ENCODE assay signal across 8 cellular contexts in genomic region chr6:34424200-34425131, GRCh38. TPM values are rescaled to one million over a fixed set of nuclear protein-coding genes. Genes with fewer than 3 reads are reported as not detected.
DNase-seq lines count a peak whose midpoint lies in the region; ATAC-seq and TF ChIP-seq lines count a peak whose summit lies in the region.

No MANE protein-coding gene starts in this region.

- H3K36me3 ChIP-seq in HAP-1 (replicated peaks) (peaks cover 61% of the 10 kb centered on the region), gastroesophageal sphincter (peaks cover 0 to 54% of the 10 kb centered on the region in 2 donors), skeletal muscle satellite cell (ENCODE audit: insufficient read depth, low read length) (peaks cover 52% of the 10 kb centered on the region)

- H3K9me3 ChIP-seq in HAP-1 (no peaks in the 10 kb centered on the region; the same call in 1 of the 2 replicates), gastroesophageal sphincter (no peaks in the 10 kb centered on the region), skeletal muscle satellite cell (replicated peaks; ENCODE audit: low read length) (no peaks in the 10 kb centered on the region)

- peak overlapping the region; percentile 94 for H3K4me3 ChIP-seq in HAP-1
- peak overlapping the region in 1 of 2 donors; percentile 80 for H3K4me3 ChIP-seq in gastroesophageal sphincter
- peak overlapping the region; percentile 100 for H3K4me3 ChIP-seq in skeletal muscle satellite cell (ENCODE audit: low read length)

- DNase-seq in HAP-1 (ENCODE audit: low spot score in 2 of 2) (peak; percentile 72 to 87), WTC11 (ENCODE audit: low spot score) (no peak), H4 (ENCODE audit: low spot score) (no peak), GM03348 (ENCODE audit: low spot score) (no peak), C1 segment of cervical spinal cord (lab: John Stamatoyannopoulos, UW) (no peak)

- no peaks in the 10 kb centered on the region for H3K27me3 ChIP-seq in HAP-1 (ENCODE audit: low read depth)
- H3K27me3 ChIP-seq in gastroesophageal sphincter, result no peaks in the 10 kb centered on the region
- H3K27me3 ChIP-seq in skeletal muscle satellite cell (ENCODE audit: control insufficient read depth, insufficient read depth, low read length), result no peaks in the 10 kb centered on the region

- peaks cover 61% of the 10 kb centered on the region for H3K36me3 Mint-ChIP-seq in WTC11

- TF ChIP-seq CTCF in WTC11 (IDR thresholded peaks at IDR 0.05), result no peak
- TF ChIP-seq CTCF in gastroesophageal sphincter (IDR thresholded peaks at IDR 0.05), result no peak

- CTCF ChIA-PET in WTC11 (lab: Charles Lee), result interaction anchor here (1.1 kb wide), 1 partner anchor 36 kb away, joined by 5 read pairs; no protein-coding TSS in a partner anchor

- peak overlapping the region; percentile 97 for H3K4me3 Mint-ChIP-seq in WTC11

- no peaks in the 10 kb centered on the region for H3K27me3 Mint-ChIP-seq in WTC11 (ENCODE audit: low read depth)

- H3K4me1 ChIP-seq in HAP-1, result peaks cover 19% of the 10 kb centered on the region
- H3K4me1 ChIP-seq in gastroesophageal sphincter, result peaks cover 0 to 33% (median 11%) of the 10 kb centered on the region in 3 donors
- H3K4me1 ChIP-seq in skeletal muscle satellite cell (ENCODE audit: control insufficient read depth, insufficient read depth, low read length), result peaks cover 19% of the 10 kb centered on the region

- peaks cover 29% of the 10 kb centered on the region for H3K4me1 Mint-ChIP-seq in WTC11

- in situ Hi-C loops in HAP-1 (cut with MboI; ENCODE audit: low sequenced_read_pairs), result no loop called here

- ATAC-seq in WTC11, result no peak
- ATAC-seq in gastroesophageal sphincter, result no peak
- ATAC-seq in HG02623 (IDR thresholded peaks at IDR 0.05; ENCODE audit: unreplicated experiment), result no peak

- H3K27ac Mint-ChIP-seq in WTC11, result peak overlapping the region; percentile 99

- peak overlapping the region in 3 of 4 donors; percentile 87 to 89 (median 89) for H3K27ac ChIP-seq in gastroesophageal sphincter

- POLR2A ChIA-PET in WTC11 (lab: Charles Lee), result interaction anchor here (0.6 to 4.3 kb wide), 3 partner anchors 9 to 175 kb away, joined by 3 to 20 read pairs (median 3); partner anchors contain the start of gene SMIM29

- TF ChIP-seq POLR2A in gastroesophageal sphincter (IDR thresholded peaks at IDR 0.05), result no peak

- H3K4me2 ChIP-seq in skeletal muscle satellite cell (ENCODE audit: low read length), result peak overlapping the region; percentile 89

- H3K9ac ChIP-seq in skeletal muscle satellite cell (ENCODE audit: low read depth, low read length), result peak overlapping the region; percentile 98

- TF ChIP-seq EP300 in gastroesophageal sphincter (IDR thresholded peaks at IDR 0.05), result no peak

- H3K9me3 Mint-ChIP-seq in WTC11, result peaks cover 6% of the 10 kb centered on the region

- 83% methylated on average over 9 to 10 of the region's 19 CpGs for WGBS in gastroesophageal sphincter (ENCODE audit: low coverage in 1 of 2), 2 donors

TF ChIP-seq in WTC11, 78 proteins besides CTCF, POLR2A, EP300 and RAD21 (continues in another document):
- TF ChIP-seq ATF2 (CRISPR knock-in tag; IDR thresholded peaks at IDR 0.05; ENCODE audit: borderline replicate concordance, low read depth), result no peak
- TF ChIP-seq ZBTB43 (CRISPR knock-in tag; IDR thresholded peaks at IDR 0.05), result no peak
- TF ChIP-seq ZMAT4 (CRISPR knock-in tag; IDR thresholded peaks at IDR 0.05), result no peak
- no peak for TF ChIP-seq HMGA2 (CRISPR knock-in tag; IDR thresholded peaks at IDR 0.05)
- no peak for TF ChIP-seq ERG (CRISPR knock-in tag; IDR thresholded peaks at IDR 0.05)
- no peak for TF ChIP-seq NR1H2 (CRISPR knock-in tag; IDR thresholded peaks at IDR 0.05)
- TF ChIP-seq ZNF532 (CRISPR knock-in tag; IDR thresholded peaks at IDR 0.05; ENCODE audit: borderline replicate concordance), result no peak

RNA-seq across cellular contexts. Expression of gene RPS10, which starts 1.4 kb away (rescaled TPM):
- 2,184 to 2,437 TPM (median 2,411 TPM) in 3 replicates for total RNA-seq in WTC11 (2021)
- 1,000 to 10,000 TPM; 1,014 to 3,120 (median 2,269) TPM for total RNA-seq in gastroesophageal sphincter
- total RNA-seq in skeletal muscle satellite cell (2012; rRNA removed), result 2,752 and 3,798 TPM in 2 replicates
- total RNA-seq in H4 (2014; rRNA removed; shearing (Covaris generic)), result 3,936 and 4,042 TPM in 2 replicates

RNA-seq across cellular contexts. Expression of gene NUDT3, which starts 32.0 kb away (rescaled TPM):
- total RNA-seq in WTC11 (2021) (24.6 to 30.0 TPM (median 24.8 TPM) in 3 replicates), gastroesophageal sphincter (10 to 100 TPM; 32.2 to 66.3 (median 46.9) TPM)
- total RNA-seq in skeletal muscle satellite cell (2012; rRNA removed), result 19.0 and 19.2 TPM in 2 replicates
- 8.1 and 11.5 TPM in 2 replicates for total RNA-seq in H4 (2014; rRNA removed; shearing (Covaris generic))

RNA-seq across cellular contexts. Expression of gene PACSIN1, which starts 41.4 kb away (rescaled TPM):
- total RNA-seq in WTC11 (2021), result 10.6 to 12.6 TPM (median 10.7 TPM) in 3 replicates
- total RNA-seq in gastroesophageal sphincter, result 1 to 10 TPM in 2 of 4 donors, not detected in 2; 1.2 TPM
- 0.44 TPM in 1 of 2 replicates, not detected in the other for total RNA-seq in skeletal muscle satellite cell (2012; rRNA removed)
- total RNA-seq in H4 (2014; rRNA removed; shearing (Covaris generic)), result not detected in 2 replicates

Comparison
In these comparisons a context has a peak if more than half of its experiments do, and no peak if none do; other contexts are left out.
1. DNase-seq: peak in HAP-1 (2 of 2); none in WTC11 (single experiment), H4 (single experiment), GM03348 (single experiment) and C1 segment of cervical spinal cord (0 of 14).